ENCODE assay signal across 4 cellular contexts in genomic region chr10:4956088-4956487, GRCh38. TPM values are rescaled to one million over a fixed set of nuclear protein-coding genes. Genes with fewer than 3 reads are reported as not detected.
"Had no signal": no experiment of that assay in that cellular context is flagged by ENCODE, and none has a peak within 500 bp of the region (broad histone marks: within the 10 kb centered on the region; RNA-seq: fewer than 3 reads in every experiment).

No MANE protein-coding gene starts in this region.

RNA-seq across cellular contexts. Expression of gene AKR1C2, which starts 47.6 kb away (rescaled TPM):
- total RNA-seq: naive thymus-derived CD8-positive, alpha-beta T cell; natural killer cell; natural killer cell treated with Interleukin-12 subunit alpha and Interleukin-12 subunit beta and Interleukin-15 and Interleukin-18, amount 100 ng/mL, for 72 hours; osteocyte had no signal
- polyA plus RNA-seq: naive thymus-derived CD8-positive, alpha-beta T cell had no signal
